In the genomic region with DNA sequence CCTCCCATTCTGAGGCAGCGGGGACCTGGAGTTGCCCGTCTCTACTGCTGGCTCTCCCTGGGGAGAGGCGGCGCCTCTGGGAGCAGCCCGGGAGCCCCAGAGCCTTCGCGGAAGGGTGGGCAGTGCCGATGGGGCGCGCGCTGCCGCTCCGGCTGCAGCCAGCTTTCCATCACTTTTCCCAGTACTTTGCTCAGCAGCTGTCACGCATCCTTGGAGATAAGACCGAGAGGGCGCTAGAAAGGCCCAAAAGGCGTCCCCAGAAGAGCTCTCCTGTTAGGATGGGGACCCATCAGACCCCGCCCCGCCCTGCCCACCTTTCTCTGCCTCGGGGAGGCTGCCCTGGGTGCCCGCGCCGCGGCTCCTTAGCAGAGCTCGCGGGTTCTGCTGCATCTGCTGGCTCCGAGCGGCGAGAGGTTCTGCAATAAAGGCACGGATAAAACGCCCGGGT, we compare ENCODE assay signal across 8 cellular contexts. TPM values are rescaled to one million over a fixed set of nuclear protein-coding genes. Genes with fewer than 3 reads are reported as not detected.
A peak's percentile ranks its signal among the peaks of the same experiment; 100 is the strongest.
DNase-seq lines count a peak whose midpoint lies in the region; ATAC-seq and TF ChIP-seq lines count a peak whose summit lies in the region.

No MANE protein-coding gene starts in this region.

- DNase-seq in ELR (ENCODE audit: low read depth) (peak; percentile 32), head of caudate nucleus (peak; percentile 2 to 79 (median 55)), MV-4-11 (lab: John Stamatoyannopoulos, UW) (no peak), GM20000 (ENCODE audit: low spot score) (no peak)
- DNase-seq in Jurkat, Clone E6-1 (ENCODE audit: low read depth, low spot score): no peak
- no peak for DNase-seq in activated naive CD4-positive, alpha-beta T cell treated with anti-CD3 and anti-CD28 coated beads for 36 hours

- intact Hi-C loops in activated naive CD4-positive, alpha-beta T cell treated with anti-CD3 and anti-CD28 coated beads for 36 hours (cut with micrococcal nuclease): loop anchor here (5.0 kb wide), 3 partner anchors 191 to 806 kb away; a partner anchor contains a TSS
- intact Hi-C loops in head of caudate nucleus (cut with DNase I): loop anchor here (10.0 kb wide), 1 partner anchor 729 kb away; no protein-coding TSS in a partner anchor

- CTCF ChIA-PET in activated naive CD4-positive, alpha-beta T cell treated with anti-CD3 and anti-CD28 coated beads for 36 hours (lab: Charles Lee): interaction anchor here (0.6 to 4.8 kb wide), 19 partner anchors 9 to 731 kb away, joined by 3 to 55 read pairs (median 5); a partner anchor contains a TSS

- no peaks in the 10 kb centered on the region for H3K36me3 Mint-ChIP-seq in activated naive CD4-positive, alpha-beta T cell treated with anti-CD3 and anti-CD28 coated beads for 36 hours (ENCODE audit: low read depth)

- H3K9me3 Mint-ChIP-seq in activated naive CD4-positive, alpha-beta T cell treated with anti-CD3 and anti-CD28 coated beads for 36 hours: no peaks in the 10 kb centered on the region

- H3K27ac ChIP-seq in parathyroid adenoma: no peak overlapping the region

- no peak overlapping the region for H3K9ac ChIP-seq in parathyroid adenoma

- no peak for ATAC-seq in GM19035 (IDR thresholded peaks at IDR 0.05; ENCODE audit: unreplicated experiment)

- no peaks in the 10 kb centered on the region for H3K9me3 ChIP-seq in parathyroid adenoma (ENCODE audit: control insufficient read depth, low read length)

- TF ChIP-seq CTCF in parathyroid adenoma (IDR thresholded peaks at IDR 0.05) (no peak), GM20000 (IDR thresholded peaks at IDR 0.05; ENCODE audit: extremely low read depth, missing control alignments) (no peak)

- peak overlapping the region; percentile 66 for H3K4me3 Mint-ChIP-seq in activated naive CD4-positive, alpha-beta T cell treated with anti-CD3 and anti-CD28 coated beads for 36 hours

- H3K27me3 Mint-ChIP-seq in activated naive CD4-positive, alpha-beta T cell treated with anti-CD3 and anti-CD28 coated beads for 36 hours (ENCODE audit: low read depth): peaks cover 43% of the 10 kb centered on the region

- peaks cover 7% of the 10 kb centered on the region for H3K4me1 Mint-ChIP-seq in activated naive CD4-positive, alpha-beta T cell treated with anti-CD3 and anti-CD28 coated beads for 36 hours (ENCODE audit: low read depth)

- peak overlapping the region; percentile 69 for H2AFZ ChIP-seq in parathyroid adenoma

- H3K36me3 ChIP-seq in parathyroid adenoma (ENCODE audit: control insufficient read depth, insufficient read depth, low read length): no peaks in the 10 kb centered on the region

- no peaks in the 10 kb centered on the region for H3K27me3 ChIP-seq in parathyroid adenoma (ENCODE audit: control insufficient read depth, insufficient read depth, low read length)

- no peaks in the 10 kb centered on the region for H3K4me1 ChIP-seq in parathyroid adenoma

- peak overlapping the region; percentile 15; the same call in 1 of the 2 replicates for H3K4me3 ChIP-seq in Jurkat, Clone E6-1 (ENCODE audit: low read length)
- H3K4me3 ChIP-seq in parathyroid adenoma (ENCODE audit: low read depth, low read length): peak overlapping the region; percentile 46

- peak overlapping the region; percentile 72 for H3K4me2 ChIP-seq in parathyroid adenoma (ENCODE audit: low read length)

- no peak overlapping the region for H3K27ac Mint-ChIP-seq in activated naive CD4-positive, alpha-beta T cell treated with anti-CD3 and anti-CD28 coated beads for 36 hours

- no peaks in the 10 kb centered on the region for H3K79me2 ChIP-seq in parathyroid adenoma

RNA-seq across cellular contexts. Expression of a gene that starts 0.5 kb away (rescaled TPM):
- polyA plus RNA-seq in Jurkat, Clone E6-1 (2012; ENCODE audit: insufficient read depth, insufficient read length): not detected
- not detected for total RNA-seq in activated naive CD4-positive, alpha-beta T cell treated with anti-CD3 and anti-CD28 coated beads for 36 hours

Comparison
In these comparisons a context has a peak if more than half of its experiments do, and no peak if none do; other contexts are left out.
1. DNase-seq: peak in ELR (single experiment) and head of caudate nucleus (42 of 42); none in Jurkat, Clone E6-1 (single experiment), activated naive CD4-positive, alpha-beta T cell treated with anti-CD3 and anti-CD28 coated beads for 36 hours (single experiment), MV-4-11 (single experiment) and GM20000 (single experiment).